In the genomic region with DNA sequence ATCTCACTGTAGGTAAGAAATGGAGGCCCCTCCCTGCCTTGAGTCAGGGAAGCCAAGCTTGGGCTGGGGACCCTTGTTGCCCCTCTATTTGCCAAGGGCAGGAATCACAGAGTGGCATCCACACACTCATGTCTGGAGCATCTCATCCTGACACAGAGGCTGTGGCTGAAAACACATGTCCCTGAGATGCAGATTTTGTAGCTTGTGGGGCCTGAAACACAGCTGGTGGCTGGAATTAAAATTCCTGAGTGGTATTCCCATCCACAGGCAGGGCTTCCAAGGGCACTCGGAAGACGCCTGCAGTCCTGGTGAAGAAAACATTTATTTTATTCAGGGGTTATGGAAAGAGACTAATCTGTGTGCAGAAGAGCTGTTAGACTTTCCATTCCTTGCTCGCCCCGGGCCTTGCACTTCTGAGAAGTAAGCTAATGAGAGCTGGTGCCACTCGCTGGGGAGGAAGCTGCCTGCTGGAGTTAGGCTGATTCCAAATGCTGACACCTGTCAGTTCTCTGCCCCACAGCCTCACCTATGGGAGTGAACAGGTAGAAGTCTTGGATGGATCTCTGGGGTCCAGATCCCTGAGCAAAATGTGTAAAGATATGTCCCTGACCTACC, we compare ENCODE assay signal across 36 cellular contexts. TPM values are rescaled to one million over a fixed set of nuclear protein-coding genes. Genes with fewer than 3 reads are reported as not detected.
"Had no signal": no experiment of that assay in that cellular context is flagged by ENCODE, and none has a peak within 500 bp of the region (broad histone marks: within the 10 kb centered on the region; RNA-seq: fewer than 3 reads in every experiment).

No MANE protein-coding gene starts in this region.

- H3K4me1 ChIP-seq: ascending aorta, breast epithelium, colonic mucosa, esophagus squamous epithelium, gastroesophageal sphincter had no signal

- H3K36me3 Mint-ChIP-seq: activated naive CD4-positive, alpha-beta T cell treated with anti-CD3 and anti-CD28 coated beads, Interleukin-2, amount 10 ng/mL, durations not matched to agents 7 days and 5 days; activated naive CD4-positive, alpha-beta T cell treated with anti-CD3 and anti-CD28 coated beads, Interleukin-2, amount 50 U/mL, for 72 hours; activated naive CD8-positive, alpha-beta T cell treated with anti-CD3 and anti-CD28 coated beads, Interleukin-2, amount 10 ng/mL, durations not matched to agents 7 days and 5 days; brain had no signal

- H3K27me3 ChIP-seq: ascending aorta, breast epithelium, cardiac muscle cell, colonic mucosa had no signal

- H3K9me3 ChIP-seq: ascending aorta, breast epithelium, colonic mucosa, esophagus squamous epithelium, gastroesophageal sphincter had no signal

- H3K27ac Mint-ChIP-seq: activated B cell treated with CpG ODN at 0.5 μM for 24 hours; activated CD8-positive, alpha-beta T cell treated with anti-CD3 and anti-CD28 coated beads for 36 hours; activated naive CD4-positive, alpha-beta T cell treated with anti-CD3 and anti-CD28 coated beads, Interleukin-2, amount 10 ng/mL, durations not matched to agents 7 days and 5 days; activated naive CD4-positive, alpha-beta T cell treated with anti-CD3 and anti-CD28 coated beads, Interleukin-2, amount 50 U/mL, for 72 hours; activated naive CD8-positive, alpha-beta T cell treated with anti-CD3 and anti-CD28 coated beads, Interleukin-2, amount 10 ng/mL, durations not matched to agents 7 days and 5 days; activated T-helper 17 cell treated with anti-CD3 and anti-CD28 coated beads, Interleukin-2, amount 50 U/mL, for 72 hours; brain; T-helper 17 cell; T-helper 2 cell treated with Interferon-gamma antibody and Interleukin-4, amounts not matched to agents 5 μg/mL and 100 μg/mL, for 36 hours had no signal

- H3K4me3 ChIP-seq: ascending aorta, breast epithelium, cardiac muscle cell, colonic mucosa, esophagus squamous epithelium, gastroesophageal sphincter had no signal

- H3K4me3 Mint-ChIP-seq: activated B cell treated with CpG ODN at 0.5 μM for 24 hours; activated CD8-positive, alpha-beta T cell treated with anti-CD3 and anti-CD28 coated beads for 36 hours; activated naive CD4-positive, alpha-beta T cell treated with anti-CD3 and anti-CD28 coated beads, Interleukin-2, amount 10 ng/mL, durations not matched to agents 7 days and 5 days; activated naive CD8-positive, alpha-beta T cell treated with anti-CD3 and anti-CD28 coated beads, Interleukin-2, amount 10 ng/mL, durations not matched to agents 7 days and 5 days; activated T-cell treated with anti-CD3 and anti-CD28 coated beads, Interleukin-2, amount 50 U/mL, for 4 hours; activated T-helper 17 cell treated with anti-CD3 and anti-CD28 coated beads, Interleukin-2, amount 50 U/mL, for 72 hours; brain; T-helper 17 cell; T-helper 2 cell treated with Interferon-gamma antibody and Interleukin-4, amounts not matched to agents 5 μg/mL and 100 μg/mL, for 36 hours had no signal

- H3K9me3 Mint-ChIP-seq: activated B cell treated with CpG ODN at 0.5 μM for 24 hours; activated CD8-positive, alpha-beta T cell treated with anti-CD3 and anti-CD28 coated beads for 36 hours; activated naive CD4-positive, alpha-beta T cell treated with anti-CD3 and anti-CD28 coated beads, Interleukin-2, amount 10 ng/mL, durations not matched to agents 7 days and 5 days; activated naive CD4-positive, alpha-beta T cell treated with anti-CD3 and anti-CD28 coated beads, Interleukin-2, amount 50 U/mL, for 72 hours; activated naive CD8-positive, alpha-beta T cell treated with anti-CD3 and anti-CD28 coated beads, Interleukin-2, amount 10 ng/mL, durations not matched to agents 7 days and 5 days; activated T-cell treated with anti-CD3 and anti-CD28 coated beads, Interleukin-2, amount 50 U/mL, for 4 hours; activated T-helper 17 cell treated with anti-CD3 and anti-CD28 coated beads, Interleukin-2, amount 50 U/mL, for 72 hours; brain; T-helper 2 cell treated with Interferon-gamma antibody and Interleukin-4, amounts not matched to agents 5 μg/mL and 100 μg/mL, for 36 hours had no signal

- H3K27ac ChIP-seq: ascending aorta, breast epithelium, cardiac muscle cell, colonic mucosa, epithelial cell of prostate, esophagus squamous epithelium, gastroesophageal sphincter, WERI-Rb-1 had no signal

- DNase-seq: activated B cell treated with CpG ODN at 0.5 μM for 24 hours; activated CD4-positive, alpha-beta T cell treated with anti-CD3 and anti-CD28 coated beads for 48 hours; activated CD4-positive, alpha-beta T cell treated with anti-CD3 and anti-CD28 coated beads, Interleukin-2, amount 50 U/mL, for 1 hour; activated CD4-positive, alpha-beta T cell treated with anti-CD3 and anti-CD28 coated beads, Interleukin-2, amount 50 U/mL, for 48 hours; activated CD8-positive, alpha-beta memory T cell treated with anti-CD3 and anti-CD28 coated beads for 24 hours; activated CD8-positive, alpha-beta T cell treated with anti-CD3 and anti-CD28 coated beads for 36 hours; activated gamma-delta T cell; activated naive CD4-positive, alpha-beta T cell; activated naive CD4-positive, alpha-beta T cell treated with anti-CD3 and anti-CD28 coated beads, Interleukin-2, amount 10 ng/mL, durations not matched to agents 7 days and 5 days; activated naive CD8-positive, alpha-beta T cell treated with anti-CD3 and anti-CD28 coated beads, Interleukin-2, amount 10 ng/mL, durations not matched to agents 7 days and 5 days; activated T-cell treated with anti-CD3 and anti-CD28 coated beads, Interleukin-2, amount 50 U/mL, for 4 hours; central memory CD4-positive, alpha-beta T cell; cerebellar nuclear complex; colonic mucosa; effector CD8-positive, alpha-beta T cell; esophagus squamous epithelium; foreskin melanocyte; T-helper 1 cell; T-helper 17 cell; T1000; WERI-Rb-1 had no signal

- H3K4me1 Mint-ChIP-seq: activated B cell treated with CpG ODN at 0.5 μM for 24 hours; activated naive CD4-positive, alpha-beta T cell treated with anti-CD3 and anti-CD28 coated beads, Interleukin-2, amount 10 ng/mL, durations not matched to agents 7 days and 5 days; activated naive CD8-positive, alpha-beta T cell treated with anti-CD3 and anti-CD28 coated beads, Interleukin-2, amount 10 ng/mL, durations not matched to agents 7 days and 5 days; activated T-helper 17 cell treated with anti-CD3 and anti-CD28 coated beads, Interleukin-2, amount 50 U/mL, for 72 hours; brain; T-helper 17 cell had no signal

- H3K36me3 ChIP-seq: ascending aorta, breast epithelium, cardiac muscle cell, colonic mucosa, esophagus squamous epithelium, gastroesophageal sphincter, WERI-Rb-1 had no signal

- ATAC-seq: activated CD4-positive, CD25-positive, alpha-beta regulatory T cell treated with anti-CD3 and anti-CD28 coated beads, Interleukin-2, amount 50 U/mL, for 24 hours; activated CD8-positive, alpha-beta T cell treated with anti-CD3 and anti-CD28 coated beads for 36 hours; activated naive CD4-positive, alpha-beta T cell treated with anti-CD3 and anti-CD28 coated beads, Interleukin-2, amount 50 U/mL, for 72 hours; activated T-cell treated with anti-CD3 and anti-CD28 coated beads, Interleukin-2, amount 50 U/mL, for 4 hours; activated T-helper 17 cell treated with anti-CD3 and anti-CD28 coated beads, Interleukin-2, amount 50 U/mL, for 72 hours; gastroesophageal sphincter; T-helper 17 cell had no signal

RNA-seq across cellular contexts. Expression of a gene that starts 36.0 kb away (rescaled TPM):
- total RNA-seq: activated B cell treated with CpG ODN at 0.5 μM for 24 hours; activated CD8-positive, alpha-beta T cell treated with anti-CD3 and anti-CD28 coated beads for 36 hours; activated naive CD4-positive, alpha-beta T cell treated with anti-CD3 and anti-CD28 coated beads, Interleukin-2, amount 50 U/mL, for 72 hours; activated naive CD8-positive, alpha-beta T cell treated with anti-CD3 and anti-CD28 coated beads, Interleukin-2, amount 10 ng/mL, durations not matched to agents 7 days and 5 days; activated T-cell treated with anti-CD3 and anti-CD28 coated beads, Interleukin-2, amount 50 U/mL, for 4 hours; activated T-helper 17 cell treated with anti-CD3 and anti-CD28 coated beads, Interleukin-2, amount 50 U/mL, for 72 hours; ascending aorta; breast epithelium; cardiac muscle cell; colonic mucosa; dermis microvascular lymphatic vessel endothelial cell; endothelial cell of umbilical vein; esophagus squamous epithelium; fibroblast of lung; fibroblast of villous mesenchyme; gastroesophageal sphincter; glomerular endothelial cell; T-helper 17 cell had no signal
